8 cellular contexts compared by ENCODE assay signal in genomic region chr9:78032599-78033457, GRCh38. TPM values are rescaled to one million over a fixed set of nuclear protein-coding genes. Genes with fewer than 3 reads are reported as not detected.
A peak's percentile ranks its signal among the peaks of the same experiment; 100 is the strongest.
DNase-seq lines count a peak whose midpoint lies in the region; ATAC-seq, FAIRE-seq and TF ChIP-seq lines count a peak whose summit lies in the region.

No MANE protein-coding gene starts in this region.

- TF ChIP-seq RAD21 in K562 (CRISPR knock-in tag; conservative IDR thresholded peaks at IDR 0.05 in 1 of 2, IDR thresholded peaks at IDR 0.05 in 1 of 2) = no peak
- peak in 1 of 2 donors; percentile 11 for TF ChIP-seq RAD21 in liver (IDR thresholded peaks at IDR 0.05)

- intact Hi-C loops in CD8-positive, alpha-beta T cell (cut with DNase I, micrococcal nuclease) = loop anchor here (1.0 to 10.0 kb wide), 10 partner anchors 53 to 856 kb away; partner anchors contain the start of genes CEP78 (in 2 of the 2), VPS13A (in 2 of the 2) and PSAT1 (in 1 of the 2)
- intact Hi-C loops in K562 (cut with micrococcal nuclease) (loop anchor here (5.0 to 10.0 kb wide), 4 partner anchors 128 to 368 kb away; no protein-coding TSS in a partner anchor), testis (cut with DNase I; ENCODE audit: low total_unique reads) (no loop called here)

- TF ChIP-seq POLR2A in K562 (conservative IDR thresholded peaks at IDR 0.05) (0 out of 2 replicates have a peak, but pooled peaks have one; percentile 23), testis (IDR thresholded peaks at IDR 0.05) (no peak)

- ATAC-seq in CD8-positive, alpha-beta T cell = peak; percentile 9
- ATAC-seq in K562 (no peak), GM21367 (IDR thresholded peaks at IDR 0.05; ENCODE audit: unreplicated experiment) (no peak)

- H3K36me3 ChIP-seq in CD8-positive, alpha-beta T cell (ENCODE audit: insufficient read depth, low read length) = no peaks in the 10 kb centered on the region
- H3K36me3 ChIP-seq in K562 (ENCODE audit: control insufficient read depth, insufficient read depth, low read length) (no peaks in the 10 kb centered on the region), liver (ENCODE audit: control insufficient read depth in 4 of 4, insufficient read depth in 3 of 4, low read depth in 1 of 4, low read length in 3 of 4) (no peaks in the 10 kb centered on the region), testis (ENCODE audit: low read depth, missing control alignments) (no peaks in the 10 kb centered on the region)

- peak overlapping the region; percentile 87 for H2AFZ ChIP-seq in K562 (ENCODE audit: low read depth, low read length)

- H3K79me2 ChIP-seq in K562 (ENCODE audit: control insufficient read depth, insufficient read depth, low read length) = peaks cover 39% of the 10 kb centered on the region

- peaks cover 2% of the 10 kb centered on the region for H3K27me3 Mint-ChIP-seq in CD8-positive, alpha-beta T cell (ENCODE audit: low read depth)

- peaks cover 49% of the 10 kb centered on the region for H3K4me1 Mint-ChIP-seq in CD8-positive, alpha-beta T cell (ENCODE audit: low read depth)

- CTCF ChIA-PET in CD8-positive, alpha-beta T cell (lab: Charles Lee) = interaction anchor here (1.5 to 5.9 kb wide), 3 partner anchors 55 to 89 kb away, joined by 4 to 65 read pairs (median 23); no protein-coding TSS in a partner anchor
- CTCF ChIA-PET in K562 (lab: Yijun Ruan, JAX; ENCODE audit: low intra/inter-chr PET ratio) = no interaction called here

- H3K4me3 Mint-ChIP-seq in CD8-positive, alpha-beta T cell = peak overlapping the region; percentile 94

- DNase-seq in CD8-positive, alpha-beta T cell = no peak
- DNase-seq in KG1 (lab: John Stamatoyannopoulos, UW) (peak; percentile 49), K562 (ENCODE audit: extremely low read depth in 1 of 4, low spot score in 3 of 4) (peak in 1 of 4 experiments; percentile 21), testis (no peak), NCI-H1930 (lab: John Stamatoyannopoulos, UW) (no peak), DMS 273 (lab: John Stamatoyannopoulos, UW; ENCODE audit: unreplicated experiment) (no peak)

- H3K9me1 ChIP-seq in K562 (ENCODE audit: control insufficient read depth, insufficient read depth, low read length) = no peaks in the 10 kb centered on the region

- H3K4me2 ChIP-seq in K562 (ENCODE audit: insufficient read depth, low read length) = peak overlapping the region; percentile 70

- H3K9me3 Mint-ChIP-seq in CD8-positive, alpha-beta T cell = no peaks in the 10 kb centered on the region

- peaks cover 14% of the 10 kb centered on the region for H3K36me3 Mint-ChIP-seq in CD8-positive, alpha-beta T cell

- no peak for FAIRE-seq in K562 (lab: Jason Lieb, UNC)

- no peaks in the 10 kb centered on the region for H3K9me3 ChIP-seq in CD8-positive, alpha-beta T cell (ENCODE audit: low read length)
- H3K9me3 ChIP-seq in K562 (replicated peaks; ENCODE audit: control insufficient read depth, insufficient read depth, low read depth, low read length) (no peaks in the 10 kb centered on the region), liver (ENCODE audit: control insufficient read depth in 4 of 4, low read length in 3 of 4) (no peaks in the 10 kb centered on the region), testis (no peaks in the 10 kb centered on the region)

- BruUV-seq in K562 (replicated peaks; lab: Mats Ljungman, UMichigan) = TSS peak; percentile 90

- peak overlapping the region; percentile 59 for H3K4me3 ChIP-seq in CD8-positive, alpha-beta T cell (ENCODE audit: low read depth, low read length)
- H3K4me3 ChIP-seq in K562 (peak overlapping the region; percentile 86), liver (ENCODE audit: low read depth in 1 of 3, low read length in 3 of 3) (peak overlapping the region; percentile 54 to 86 (median 85)), testis (peak overlapping the region; percentile 62 to 85)

- peaks cover 40% of the 10 kb centered on the region for H3K4me1 ChIP-seq in CD8-positive, alpha-beta T cell (ENCODE audit: insufficient read depth, low read length)
- peaks cover 10 to 15% of the 10 kb centered on the region in 2 experiments; a peak in 4 of 5 replicates for H3K4me1 ChIP-seq in K562 (replicated peaks in 1 of 2; ENCODE audit: control insufficient read depth in 2 of 2, insufficient read depth in 2 of 2, low read length in 2 of 2)
- H3K4me1 ChIP-seq in liver (ENCODE audit: control insufficient read depth in 4 of 4, insufficient read depth in 4 of 4, low read length in 3 of 4) = peaks cover 0 to 34% (median 15%) of the 10 kb centered on the region in 4 donors
- H3K4me1 ChIP-seq in testis = peaks cover 8% of the 10 kb centered on the region

- peak overlapping the region; percentile 49 for H3K27ac ChIP-seq in CD8-positive, alpha-beta T cell (ENCODE audit: low read depth, low read length)
- H3K27ac ChIP-seq in K562 (ENCODE audit: extremely low read depth, low read depth, low read length) = peak overlapping the region; percentile 81
- H3K27ac ChIP-seq in liver (ENCODE audit: low read depth in 1 of 2, low read length in 2 of 2) = peak overlapping the region; percentile 72 to 94
- peak overlapping the region; percentile 80 to 97 for H3K27ac ChIP-seq in testis

- H3K27me3 ChIP-seq in CD8-positive, alpha-beta T cell (ENCODE audit: insufficient read depth, low read length) = no peaks in the 10 kb centered on the region
- H3K27me3 ChIP-seq in K562 (ENCODE audit: control insufficient read depth in 2 of 2, insufficient read depth in 2 of 2, low read length in 2 of 2) (no peaks in the 10 kb centered on the region), liver (ENCODE audit: control insufficient read depth in 4 of 4, insufficient read depth in 4 of 4, low read length in 3 of 4) (no peaks in the 10 kb centered on the region), testis (no peaks in the 10 kb centered on the region)

- TF ChIP-seq EP300 in K562 (IDR thresholded peaks at IDR 0.05; ENCODE audit: low read length) = no peak

- POLR2A ChIA-PET in CD8-positive, alpha-beta T cell (lab: Charles Lee) = interaction anchor here (0.6 to 3.0 kb wide), 2 partner anchors 28 to 55 kb away, joined by 3 to 8 read pairs; no protein-coding TSS in a partner anchor
- POLR2A ChIA-PET in K562 (lab: Yijun Ruan, JAX) = interaction anchor here (0.6 to 0.9 kb wide), 3 partner anchors 46 to 99 kb away, joined by 3 read pairs; no protein-coding TSS in a partner anchor

- peak overlapping the region; percentile 80 to 96 for H3K9ac ChIP-seq in K562 (ENCODE audit: insufficient read depth in 1 of 2, low read depth in 2 of 2, low read length in 2 of 2)
- peak overlapping the region; percentile 21 to 96 for H3K9ac ChIP-seq in liver (ENCODE audit: low read depth in 1 of 2, low read length in 2 of 2)

- TF ChIP-seq CTCF in CD8-positive, alpha-beta T cell (IDR thresholded peaks at IDR 0.05) = no peak
- no peak for TF ChIP-seq CTCF in K562 (IDR thresholded peaks at IDR 0.05 in 2 of 3, conservative IDR thresholded peaks at IDR 0.05 in 1 of 3; ENCODE audit: insufficient read depth in 2 of 3, low read depth in 1 of 3, low read length in 3 of 3)
- no peak for TF ChIP-seq CTCF in liver (IDR thresholded peaks at IDR 0.05; ENCODE audit: low read depth, low read length, missing input control)
- no peak for TF ChIP-seq CTCF in testis (IDR thresholded peaks at IDR 0.05)

- 7% methylated on average over 18 of the region's 18 CpGs for WGBS in K562 (ENCODE audit: insufficient coverage, low coverage, missing lambda C conversion rate)
- WGBS in liver = 35% methylated on average over 18 of the region's 18 CpGs
- whole genome bisulfite sequencing in testis, 2 donors = 25 to 27% methylated on average over 18 of the region's 18 CpGs

- H3K27ac Mint-ChIP-seq in CD8-positive, alpha-beta T cell = peak overlapping the region; percentile 97

- H4K20me1 ChIP-seq in K562 (replicated peaks; ENCODE audit: control insufficient read depth, insufficient read depth, low read length) = no peaks in the 10 kb centered on the region

- in situ Hi-C loops in K562 (cut with MboI) = loop anchor here (10.0 kb wide), 1 partner anchor 48 kb away; no protein-coding TSS in a partner anchor

TF ChIP-seq in K562, 482 proteins besides CTCF, POLR2A, EP300 and RAD21 (continues in another document):
- TF ChIP-seq CBX3 (IDR thresholded peaks at IDR 0.05; ENCODE audit: borderline replicate concordance in 1 of 2, low read length in 2 of 2) = no peak

TF ChIP-seq in liver, 16 proteins besides CTCF, POLR2A, EP300 and RAD21:
- TF ChIP-seq YY1 (IDR thresholded peaks at IDR 0.05) = peak; percentile 36
- TF ChIP-seq ATF3 (IDR thresholded peaks at IDR 0.05) = no peak
- TF ChIP-seq MAX (IDR thresholded peaks at IDR 0.05) = no peak

RNA-seq across cellular contexts. Expression of gene GNAQ, which starts 1.2 kb away (rescaled TPM):
- total RNA-seq in CD8-positive, alpha-beta T cell = 10 to 100 TPM; 27.2 to 28.3 TPM
- total RNA-seq in K562 (2011; cell fraction: chromatin; rRNA removed; ENCODE audit: low replicate concordance) = 28.6 and 79.4 TPM in 2 replicates
- 5.3 and 7.6 TPM in 2 replicates for total RNA-seq in K562 (2011; cell fraction: nucleolus; rRNA removed)
- total RNA-seq in K562 (2011; cell fraction: nucleoplasm; rRNA removed) = 12.1 and 18.6 TPM in 2 replicates
- 9.7 and 10.9 TPM in 2 replicates for total RNA-seq in K562 (2014; rRNA removed)
- 17.5 and 20.7 TPM in 2 replicates for total RNA-seq in K562 (2014; rRNA removed; fragmentation: Illumina TruSeq; extraction: Trizol)
- 17.8 and 18.8 TPM in 2 replicates for total RNA-seq in K562 (2015; rRNA removed; fragmentation: Illumina TruSeq; extraction: Trizol)
- 23.7 and 27.9 TPM in 2 replicates for total RNA-seq in K562 (2021)
- 19.4 and 25.6 TPM in 2 replicates for polyA plus RNA-seq in K562 (2011; rRNA removed)
- 6.6 and 11.7 TPM in 2 replicates for polyA plus RNA-seq in K562 (2011; cell fraction: cytosol; rRNA removed)
- 14.6 and 27.6 TPM in 2 replicates for polyA plus RNA-seq in K562 (2011; cell fraction: nucleus; rRNA removed)
- 9.4 and 13.0 TPM in 2 replicates for polyA plus RNA-seq in K562 (2012)
- 21.3 and 22.2 TPM in 2 replicates for polyA plus RNA-seq in K562 (2014; fragmentation: Illumina TruSeq; extraction: Trizol)
- polyA plus RNA-seq in K562 (2014; fragmentation: Nextera tagmentation; extraction: Ambion mirVana) = 1 to 10 TPM; 4.8 to 8.9 TPM
- 10.4 and 11.0 TPM in 2 replicates for polyA plus RNA-seq in K562 (2014; rRNA removed)
- 115 and 117 TPM in 2 replicates for polyA minus RNA-seq in K562 (2011; rRNA and poly(A)+ RNA removed)
- 18.7 and 22.0 TPM in 2 replicates for polyA minus RNA-seq in K562 (2011; cell fraction: cytosol; rRNA and poly(A)+ RNA removed)
- 10.4 and 13.6 TPM in 2 replicates for polyA minus RNA-seq in K562 (2011; cell fraction: nucleus; rRNA and poly(A)+ RNA removed)
- total RNA-seq in liver = 10 to 100 TPM; 15.7 to 19.6 TPM
- 1 to 10 TPM; 6.8 to 9.5 TPM for polyA plus RNA-seq in liver
- 10 to 100 TPM; 39.4 to 42.9 TPM for total RNA-seq in testis
- polyA plus RNA-seq in testis (ENCODE audit: insufficient read depth, low read depth, low replicate concordance) = 23.5 TPM
